ENCODE assay signal across 8 cellular contexts in the genomic region with DNA sequence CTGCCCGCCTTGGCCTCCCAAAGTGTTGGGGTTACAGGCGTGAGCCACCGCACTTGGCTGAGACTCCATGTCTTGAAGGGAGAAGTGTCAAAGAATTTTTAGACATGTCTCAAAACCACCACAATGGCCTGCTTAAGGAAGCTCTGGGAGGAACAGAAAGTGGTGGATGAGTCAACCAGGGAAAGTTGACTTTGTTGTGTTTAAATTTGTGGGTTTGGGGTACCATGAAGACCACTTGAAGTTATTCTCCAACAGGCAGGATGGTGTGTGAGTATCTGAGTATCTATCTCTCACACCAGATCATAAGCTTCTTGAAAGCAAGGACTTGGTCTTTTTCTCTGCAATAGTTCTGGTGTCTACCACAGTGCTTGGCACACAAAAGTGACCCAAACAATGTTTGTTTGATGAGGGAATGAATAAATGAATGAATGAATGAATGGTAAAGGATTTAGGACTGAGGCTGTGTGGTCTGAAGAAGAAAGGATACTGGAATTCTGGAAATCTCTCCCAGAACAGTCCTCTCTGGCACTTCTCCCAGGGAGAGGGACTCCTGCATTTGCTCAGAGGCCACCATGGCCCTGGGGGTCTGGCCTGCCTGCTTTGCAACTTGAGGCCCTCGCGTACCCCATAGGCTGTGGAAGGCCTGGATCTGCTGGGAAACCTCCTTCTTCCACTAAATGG.
DNase-seq lines count a peak whose midpoint lies in the region; ATAC-seq and FAIRE-seq lines count a peak whose summit lies in the region.

No MANE protein-coding gene starts in this region.

- FAIRE-seq in GM18507 (lab: Jason Lieb, UNC) (peak; percentile 98), frontal cortex (lab: Jason Lieb, UNC) (no peak)

- DNase-seq in GM18507 (ENCODE audit: extremely low spot score, insufficient read length, low read depth) (no peak), NAMALWA (ENCODE audit: low spot score) (peak; percentile 31), medulla oblongata (ENCODE audit: extremely low spot score) (peak; percentile 65), NCI-H345 treated with DMSO at 0.1 percent for 48 hours (lab: John Stamatoyannopoulos, UW; ENCODE audit: unreplicated experiment) (no peak), AML-193 (lab: John Stamatoyannopoulos, UW) (no peak), T1000 (lab: John Stamatoyannopoulos, UW) (no peak), frontal cortex (ENCODE audit: low spot score in 2 of 2) (no peak)

- peak; percentile 17 for ATAC-seq in GM21576 (IDR thresholded peaks at IDR 0.05; ENCODE audit: unreplicated experiment)

Comparison
In these comparisons a context has a peak if more than half of its experiments do, and no peak if none do; other contexts are left out.
1. DNase-seq: peak in NAMALWA (single experiment) and medulla oblongata (single experiment); none in GM18507 (single experiment), NCI-H345 treated with DMSO at 0.1 percent for 48 hours (single experiment), AML-193 (0 of 2), T1000 (single experiment) and frontal cortex (0 of 2).